6 cellular contexts compared by ENCODE assay signal in genomic region chr16:23595246-23595950, GRCh38. TPM values are rescaled to one million over a fixed set of nuclear protein-coding genes. Genes with fewer than 3 reads are reported as not detected.
DNase-seq lines count a peak whose midpoint lies in the region; ATAC-seq and TF ChIP-seq lines count a peak whose summit lies in the region.

No MANE protein-coding gene starts in this region.

- no peak for TF ChIP-seq CTCF in lower leg skin (IDR thresholded peaks at IDR 0.05)

- 15 to 19% methylated on average over 34 of the region's 34 CpGs for WGBS in lower leg skin, 2 donors

- H3K9me3 Mint-ChIP-seq in activated CD4-positive, alpha-beta memory T cell treated with anti-CD3 and anti-CD28 coated beads, Interleukin-2, amount 10 ng/mL, durations not matched to agents 7 days and 5 days: no peaks in the 10 kb centered on the region

- H3K27me3 Mint-ChIP-seq in activated CD4-positive, alpha-beta memory T cell treated with anti-CD3 and anti-CD28 coated beads, Interleukin-2, amount 10 ng/mL, durations not matched to agents 7 days and 5 days: no peaks in the 10 kb centered on the region

- peak overlapping the region; percentile 51 for H3K27ac Mint-ChIP-seq in activated CD4-positive, alpha-beta memory T cell treated with anti-CD3 and anti-CD28 coated beads, Interleukin-2, amount 10 ng/mL, durations not matched to agents 7 days and 5 days

- no peak for TF ChIP-seq POLR2A in lower leg skin (IDR thresholded peaks at IDR 0.05)

- H3K36me3 ChIP-seq in H7 (replicated peaks; ENCODE audit: control insufficient read depth, insufficient read depth, low read length): peaks cover 20% of the 10 kb centered on the region

- intact Hi-C loops in lower leg skin (cut with DNase I; ENCODE audit: low total_unique reads): no loop called here

- H3K4me3 ChIP-seq in H7 (ENCODE audit: insufficient read depth, low read depth, low read length) (peak overlapping the region; percentile 92), lower leg skin (ENCODE audit: low read depth, poor library complexity, severe bottlenecking) (peak overlapping the region; percentile 98)

- peak overlapping the region; percentile 80 for H3K4me3 Mint-ChIP-seq in activated CD4-positive, alpha-beta memory T cell treated with anti-CD3 and anti-CD28 coated beads, Interleukin-2, amount 10 ng/mL, durations not matched to agents 7 days and 5 days

- H3K36me3 Mint-ChIP-seq in activated CD4-positive, alpha-beta memory T cell treated with anti-CD3 and anti-CD28 coated beads, Interleukin-2, amount 10 ng/mL, durations not matched to agents 7 days and 5 days (ENCODE audit: low read depth): peaks cover 24% of the 10 kb centered on the region

- CTCF ChIA-PET in activated CD4-positive, alpha-beta memory T cell treated with anti-CD3 and anti-CD28 coated beads, Interleukin-2, amount 10 ng/mL, durations not matched to agents 7 days and 5 days (lab: Charles Lee): interaction anchor here (1.2 kb wide), 1 partner anchor 11 kb away, joined by 3 read pairs; no protein-coding TSS in a partner anchor

- POLR2A ChIA-PET in activated CD4-positive, alpha-beta memory T cell treated with anti-CD3 and anti-CD28 coated beads, Interleukin-2, amount 10 ng/mL, durations not matched to agents 7 days and 5 days (lab: Charles Lee): interaction anchor here (1.1 to 1.4 kb wide), 2 partner anchors 34 to 38 kb away, joined by 3 to 4 read pairs; partner anchors contain the start of genes EARS2 and UBFD1

- DNase-seq in H7: no peak
- peak; percentile 16 for DNase-seq in activated CD4-positive, alpha-beta memory T cell treated with anti-CD3 and anti-CD28 coated beads, Interleukin-2, amount 10 ng/mL, durations not matched to agents 7 days and 5 days
- peak in 1 of 2 donors; percentile 19 for DNase-seq in lower leg skin (ENCODE audit: low spot score in 2 of 2)
- DNase-seq in DMS79 (lab: John Stamatoyannopoulos, UW): no peak
- DNase-seq in NCI-H526 treated with DMSO at 0.1 percent for 48 hours (lab: John Stamatoyannopoulos, UW): no peak

- peaks cover 24% of the 10 kb centered on the region for H3K4me1 Mint-ChIP-seq in activated CD4-positive, alpha-beta memory T cell treated with anti-CD3 and anti-CD28 coated beads, Interleukin-2, amount 10 ng/mL, durations not matched to agents 7 days and 5 days

- H3K27me3 ChIP-seq in H7 (ENCODE audit: control insufficient read depth, insufficient read depth, low read length): no peaks in the 10 kb centered on the region

- ATAC-seq in GM21367 (IDR thresholded peaks at IDR 0.05; ENCODE audit: unreplicated experiment): no peak

RNA-seq across cellular contexts. Expression of gene NDUFAB1, which starts 0.7 kb away (rescaled TPM):
- 304 and 426 TPM in 2 replicates for total RNA-seq in H7 (2014; rRNA removed; shearing (Covaris generic))
- 10 to 100 TPM; 79.8 to 81.1 TPM for total RNA-seq in activated CD4-positive, alpha-beta memory T cell treated with anti-CD3 and anti-CD28 coated beads, Interleukin-2, amount 10 ng/mL, durations not matched to agents 7 days and 5 days
- 10 to 100 TPM; 47.8 to 77.8 (median 56.7) TPM for total RNA-seq in lower leg skin

RNA-seq across cellular contexts. Expression of gene UBFD1, which starts 37.9 kb away (rescaled TPM):
- total RNA-seq in H7 (2014; rRNA removed; shearing (Covaris generic)): 68.2 and 72.9 TPM in 2 replicates
- 10 to 100 TPM; 36.6 to 39.7 TPM for total RNA-seq in activated CD4-positive, alpha-beta memory T cell treated with anti-CD3 and anti-CD28 coated beads, Interleukin-2, amount 10 ng/mL, durations not matched to agents 7 days and 5 days
- 10 to 100 TPM; 32.5 to 61.3 (median 42.7) TPM for total RNA-seq in lower leg skin

RNA-seq across cellular contexts. Expression of gene EARS2, which starts 38.2 kb away (rescaled TPM):
- 101 and 105 TPM in 2 replicates for total RNA-seq in H7 (2014; rRNA removed; shearing (Covaris generic))
- 10 to 100 TPM in 1 of 2 experiments, 1 to 10 TPM in 1; 9.3 to 11.0 TPM for total RNA-seq in activated CD4-positive, alpha-beta memory T cell treated with anti-CD3 and anti-CD28 coated beads, Interleukin-2, amount 10 ng/mL, durations not matched to agents 7 days and 5 days
- total RNA-seq in lower leg skin: 10 to 100 TPM; 16.8 to 27.1 (median 20.7) TPM

RNA-seq across cellular contexts. Expression of gene PALB2, which starts 45.7 kb away (rescaled TPM):
- 21.7 and 26.1 TPM in 2 replicates for total RNA-seq in H7 (2014; rRNA removed; shearing (Covaris generic))
- 10 to 100 TPM; 16.8 to 17.0 TPM for total RNA-seq in activated CD4-positive, alpha-beta memory T cell treated with anti-CD3 and anti-CD28 coated beads, Interleukin-2, amount 10 ng/mL, durations not matched to agents 7 days and 5 days
- 10 to 100 TPM; 10.9 to 16.3 (median 13.0) TPM for total RNA-seq in lower leg skin

RNA-seq across cellular contexts. Expression of gene DCTN5, which starts 45.9 kb away (rescaled TPM):
- total RNA-seq in H7 (2014; rRNA removed; shearing (Covaris generic)): 35.2 and 38.2 TPM in 2 replicates
- total RNA-seq in activated CD4-positive, alpha-beta memory T cell treated with anti-CD3 and anti-CD28 coated beads, Interleukin-2, amount 10 ng/mL, durations not matched to agents 7 days and 5 days: 10 to 100 TPM; 64.9 to 68.8 TPM
- 10 to 100 TPM; 37.4 to 54.0 (median 46.7) TPM for total RNA-seq in lower leg skin
